ENCODE assay signal across 25 cellular contexts in the genomic region with DNA sequence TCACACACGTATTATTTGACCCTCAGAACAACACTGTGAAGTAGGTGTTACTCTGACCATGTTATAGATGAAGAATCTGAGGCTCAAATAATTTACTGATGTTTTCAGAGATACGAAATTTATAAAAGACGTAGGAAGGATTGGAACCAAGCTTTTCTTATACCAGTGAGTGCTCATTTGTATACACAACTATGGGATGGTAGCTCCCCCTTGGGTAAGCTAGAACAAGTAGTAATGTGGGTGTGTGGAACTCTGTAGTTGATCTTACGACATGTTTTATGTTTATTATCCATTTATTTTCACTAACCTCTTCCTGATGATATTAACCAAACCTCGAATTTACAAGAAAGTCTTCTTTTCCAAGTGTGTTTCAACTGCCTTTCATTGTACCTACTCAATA.
"Had no signal": no experiment of that assay in that cellular context is flagged by ENCODE, and none has a peak within 500 bp of the region (broad histone marks: within the 10 kb centered on the region; RNA-seq: fewer than 3 reads in every experiment).

No MANE protein-coding gene starts in this region.

- H3K36me3 ChIP-seq: esophagus muscularis mucosa, gastroesophageal sphincter, heart left ventricle, left lung, lower lobe of right lung had no signal

- DNase-seq: dermis blood vessel endothelial cell; dorsolateral prefrontal cortex; effector CD4-positive, alpha-beta T cell; effector memory CD4-positive, alpha-beta T cell; foreskin keratinocyte; heart left ventricle; hypothalamus; immature natural killer cell; islet precursor cell; kidney; kidney glomerular epithelial cell; left colon; left lung; lower lobe of right lung; mesenchymal stem cell; mucosa of descending colon; naive B cell; naive thymus-derived CD8-positive, alpha-beta T cell had no signal

- H3K79me2 ChIP-seq: hepatocyte had no signal

- H3K27ac ChIP-seq: coronary artery, dorsolateral prefrontal cortex, esophagus muscularis mucosa, foreskin keratinocyte, gastroesophageal sphincter, heart left ventricle, hepatocyte, left lung, lower lobe of right lung had no signal

- H3K27me3 ChIP-seq: dorsolateral prefrontal cortex, esophagus muscularis mucosa, gastroesophageal sphincter, heart left ventricle, hepatocyte, left lung had no signal

- ATAC-seq: foreskin keratinocyte; gastroesophageal sphincter; heart left ventricle; left colon; left lung; lower lobe of right lung; mucosa of descending colon; naive thymus-derived CD8-positive, alpha-beta T cell had no signal

- H3K9me3 ChIP-seq: esophagus muscularis mucosa, gastroesophageal sphincter, heart left ventricle, left lung, lower lobe of right lung, mucosa of descending colon had no signal

- H3K4me1 ChIP-seq: foreskin keratinocyte, heart left ventricle, left lung, lower lobe of right lung had no signal

- H2AFZ ChIP-seq: hepatocyte had no signal

- H3K4me2 ChIP-seq: hepatocyte had no signal

- FAIRE-seq: colon, endothelial cell of umbilical vein, frontal cortex, kidney had no signal

- H3K4me3 ChIP-seq: coronary artery, dorsolateral prefrontal cortex, esophagus muscularis mucosa, gastroesophageal sphincter, heart left ventricle, hepatocyte, left lung, lower lobe of right lung, mucosa of descending colon had no signal
